Comparison of ENCODE assay signal across 11 cellular contexts in genomic region chr11:112459001-112459400, GRCh38.
DNase-seq lines count a peak whose midpoint lies in the region; ATAC-seq, FAIRE-seq and TF ChIP-seq lines count a peak whose summit lies in the region.
"Had no signal": no experiment of that assay in that cellular context is flagged by ENCODE, and none has a peak within 500 bp of the region (broad histone marks: within the 10 kb centered on the region; RNA-seq: fewer than 3 reads in every experiment).

No MANE protein-coding gene starts in this region.

- peak overlapping the region; percentile 60 for H2AFZ ChIP-seq in fibroblast of lung (ENCODE audit: low read length)
- H2AFZ ChIP-seq in H9 (ENCODE audit: low read length), result no peak overlapping the region

- H2BK20ac ChIP-seq in H9 (ENCODE audit: low read depth, low read length, poor library complexity, severe bottlenecking), result no peak overlapping the region

- H3K27me3 Mint-ChIP-seq in MCF 10A (ENCODE audit: insufficient read depth, unreplicated experiment), result no peaks in the 10 kb centered on the region
- no peaks in the 10 kb centered on the region for H3K27me3 Mint-ChIP-seq in H9 (ENCODE audit: low read depth)
- H3K27me3 Mint-ChIP-seq: activated B cell treated with CpG ODN at 0.5 μM for 24 hours, type B pancreatic cell had no signal

- H4K20me1 ChIP-seq in fibroblast of lung (ENCODE audit: control insufficient read depth, extremely low read depth, insufficient read depth, low read length) (no peaks in the 10 kb centered on the region), H9 (ENCODE audit: control insufficient read depth, insufficient read depth, insufficient read length) (no peaks in the 10 kb centered on the region)

- no TSS peak for BruUV-seq in MCF 10A (replicated peaks; lab: Mats Ljungman, UMichigan)

- no peak overlapping the region for H4K8ac ChIP-seq in H9 (replicated peaks; ENCODE audit: insufficient read length, low read depth, low read length)

- no peaks in the 10 kb centered on the region for H3K36me3 ChIP-seq in breast epithelium
- no peaks in the 10 kb centered on the region for H3K36me3 ChIP-seq in fibroblast of lung (ENCODE audit: control insufficient read depth, insufficient read depth, low read length)

- H3K9ac ChIP-seq in fibroblast of lung (ENCODE audit: insufficient read depth, low read length), result no peak overlapping the region
- no peak overlapping the region for H3K9ac ChIP-seq in H9 (ENCODE audit: extremely low read depth, insufficient read length, low read length)

- H3K4me3 Mint-ChIP-seq in MCF 10A (ENCODE audit: unreplicated experiment) (peak overlapping the region; percentile 68), H9 (no peak overlapping the region)
- H3K4me3 Mint-ChIP-seq: activated B cell treated with CpG ODN at 0.5 μM for 24 hours, neural crest cell, type B pancreatic cell had no signal

- no peak overlapping the region for H3K18ac ChIP-seq in H9 (ENCODE audit: insufficient read length, low read depth, low read length)

- no peak overlapping the region for H3K14ac ChIP-seq in H9 (ENCODE audit: insufficient read depth, low read length)

- TF ChIP-seq POLR2A in breast epithelium (IDR thresholded peaks at IDR 0.05), result no peak
- no peak for TF ChIP-seq POLR2A in GM12892 (IDR thresholded peaks at IDR 0.05; ENCODE audit: low read depth, low read length)

- no peak overlapping the region for H2AK5ac ChIP-seq in H9 (ENCODE audit: insufficient read length, low read length)

- H3K27ac Mint-ChIP-seq in MCF 10A (ENCODE audit: low read depth, unreplicated experiment), result peak overlapping the region; percentile 61
- H3K27ac Mint-ChIP-seq in H9, result no peak overlapping the region
- H3K27ac Mint-ChIP-seq: activated B cell treated with CpG ODN at 0.5 μM for 24 hours, type B pancreatic cell had no signal

- no peaks in the 10 kb centered on the region for H3K79me2 ChIP-seq in fibroblast of lung (ENCODE audit: control insufficient read depth, insufficient read depth, low read length)
- H3K79me2 ChIP-seq in H9 (ENCODE audit: insufficient read depth, low read length), result no peaks in the 10 kb centered on the region

- H2BK5ac ChIP-seq in H9 (ENCODE audit: insufficient read length, low read length), result no peak overlapping the region

- ATAC-seq in HG03280 (IDR thresholded peaks at IDR 0.05; ENCODE audit: unreplicated experiment), result no peak

- intact Hi-C loops in MCF 10A (cut with micrococcal nuclease) (no loop called here), breast epithelium (cut with DNase I; ENCODE audit: low total_unique reads) (no loop called here)

- H3K4me1 Mint-ChIP-seq in MCF 10A (ENCODE audit: insufficient read depth, unreplicated experiment) (peaks cover 5% of the 10 kb centered on the region), H9 (no peaks in the 10 kb centered on the region)
- H3K4me1 Mint-ChIP-seq: neural crest cell had no signal

- H3K79me1 ChIP-seq in H9 (ENCODE audit: insufficient read depth, low read depth, low read length, poor library complexity, severe bottlenecking), result no peaks in the 10 kb centered on the region

- H3K23ac ChIP-seq in H9 (ENCODE audit: insufficient read length, low read depth, low read length), result no peak overlapping the region

- H3K4me3 ChIP-seq in breast epithelium, result no peak overlapping the region
- peak overlapping the region in 3 of 4 experiments; percentile 9 to 47 (median 34) for H3K4me3 ChIP-seq in fibroblast of lung (replicated peaks in 1 of 4; ENCODE audit: control extremely low read depth in 1 of 4, insufficient read depth in 1 of 4, low read depth in 3 of 4, low read length in 4 of 4)

- TF ChIP-seq CTCF in MCF 10A (IDR thresholded peaks at IDR 0.05; ENCODE audit: unreplicated experiment), result no peak
- no peak for TF ChIP-seq CTCF in breast epithelium (IDR thresholded peaks at IDR 0.05)
- TF ChIP-seq CTCF in fibroblast of lung (conservative IDR thresholded peaks at IDR 0.05 in 1 of 2, IDR thresholded peaks at IDR 0.05 in 1 of 2; ENCODE audit: low read depth in 1 of 2, low read length in 2 of 2), result no peak
- TF ChIP-seq CTCF in H9 (conservative IDR thresholded peaks at IDR 0.05), result no peak

- H3K4me2 ChIP-seq in fibroblast of lung (ENCODE audit: extremely low read depth, insufficient read depth, low read length) (peak overlapping the region; percentile 59), H9 (ENCODE audit: insufficient read depth, insufficient read length, low read length) (no peak overlapping the region)

- H3K27ac ChIP-seq in breast epithelium (no peak overlapping the region), fibroblast of lung (ENCODE audit: insufficient read depth, low read length) (no peak overlapping the region), H9 (ENCODE audit: insufficient read length, low read depth, low read length) (no peak overlapping the region)

- H3K36me3 Mint-ChIP-seq in MCF 10A (ENCODE audit: insufficient read depth, unreplicated experiment) (no peaks in the 10 kb centered on the region), H9 (ENCODE audit: insufficient read depth in 1 of 3, low read depth in 3 of 3) (no peaks in the 10 kb centered on the region)
- H3K36me3 Mint-ChIP-seq: type B pancreatic cell had no signal

- no peak overlapping the region for H2BK15ac ChIP-seq in H9 (ENCODE audit: low read depth, low read length)

- peaks cover 17% of the 10 kb centered on the region for H3K9me3 Mint-ChIP-seq in MCF 10A (ENCODE audit: unreplicated experiment)
- H3K9me3 Mint-ChIP-seq in H9, result peaks cover 0 to 3% of the 10 kb centered on the region in 2 experiments; a peak in 1 of 5 replicates

- DNase-seq in MCF 10A (ENCODE audit: unreplicated experiment) (peak; percentile 11), breast epithelium (ENCODE audit: low spot score in 2 of 2) (no peak), RPMI7951 (ENCODE audit: low read depth) (peak; percentile 34), fibroblast of lung (ENCODE audit: low read depth in 2 of 2) (peak in 1 of 2 donors; percentile 34), H9 (no peak), GM12892 (ENCODE audit: insufficient read length) (no peak)
- DNase-seq in activated CD4-positive, alpha-beta T cell treated with anti-CD3 and anti-CD28 coated beads for 48 hours, result no peak
- DNase-seq: activated B cell treated with CpG ODN at 0.5 μM for 24 hours had no signal

- no peaks in the 10 kb centered on the region for H3K4me1 ChIP-seq in breast epithelium
- no peaks in the 10 kb centered on the region for H3K4me1 ChIP-seq in fibroblast of lung (ENCODE audit: control insufficient read depth, extremely low read depth, insufficient read depth, low read length)
- no peaks in the 10 kb centered on the region for H3K4me1 ChIP-seq in H9 (ENCODE audit: insufficient read depth, low read length)

- H2BK120ac ChIP-seq in H9 (ENCODE audit: low read depth, low read length, poor library complexity, severe bottlenecking), result no peak overlapping the region

- no peaks in the 10 kb centered on the region for H3K23me2 ChIP-seq in H9 (ENCODE audit: insufficient read length, low read depth, low read length, poor library complexity, severe bottlenecking)

- H4K91ac ChIP-seq in H9 (ENCODE audit: insufficient read length, low read depth, low read length), result no peak overlapping the region

- FAIRE-seq in GM12892 (lab: Jason Lieb, UNC), result no peak

- H3K56ac ChIP-seq in H9 (ENCODE audit: insufficient read length, low read depth, low read length), result no peak overlapping the region

- CTCF ChIA-PET in MCF 10A (lab: Yijun Ruan, JAX), result no interaction called here

- no peak overlapping the region for H3K4ac ChIP-seq in H9 (ENCODE audit: low read depth, low read length)

- H2BK12ac ChIP-seq in H9 (ENCODE audit: insufficient read length, low read depth, low read length), result no peak overlapping the region

- H4K5ac ChIP-seq in H9 (ENCODE audit: insufficient read length, low read depth, low read length), result no peak overlapping the region

- H3K9me3 ChIP-seq in breast epithelium (peaks cover 0 to 13% of the 10 kb centered on the region in 2 donors), fibroblast of lung (ENCODE audit: control insufficient read depth, insufficient read depth, low read depth, low read length) (no peaks in the 10 kb centered on the region), H9 (ENCODE audit: control insufficient read depth, low read depth, low read length) (no peaks in the 10 kb centered on the region)

- POLR2A ChIA-PET in MCF 10A (lab: Yijun Ruan, JAX), result interaction anchor here (0.9 kb wide), 1 partner anchor 9 kb away, joined by 3 read pairs; no protein-coding TSS in a partner anchor

- WGBS in H9 (ENCODE audit: extremely low coverage, insufficient read length, low lambda C conversion rate), result no CpG with 5 or more reads among the region's 4 CpGs

- no peak overlapping the region for H3T11ph ChIP-seq in H9 (ENCODE audit: low read length)

- H3K27me3 ChIP-seq in breast epithelium, result no peaks in the 10 kb centered on the region
- no peaks in the 10 kb centered on the region for H3K27me3 ChIP-seq in fibroblast of lung (ENCODE audit: control insufficient read depth, insufficient read depth, low read length)
- no peaks in the 10 kb centered on the region for H3K27me3 ChIP-seq in H9 (ENCODE audit: insufficient read depth, low read length)

Comparison
In these comparisons a context has a peak if more than half of its experiments do, and no peak if none do; other contexts are left out.
1. DNase-seq: peak in MCF 10A (single experiment) and RPMI7951 (single experiment); none in breast epithelium (0 of 2), activated CD4-positive, alpha-beta T cell treated with anti-CD3 and anti-CD28 coated beads for 48 hours (single experiment), H9 (single experiment) and GM12892 (single experiment).
2. H3K4me3 ChIP-seq: peak in fibroblast of lung (3 of 4); none in breast epithelium (0 of 3).